ENCODE assay signal across 8 cellular contexts in the genomic region with DNA sequence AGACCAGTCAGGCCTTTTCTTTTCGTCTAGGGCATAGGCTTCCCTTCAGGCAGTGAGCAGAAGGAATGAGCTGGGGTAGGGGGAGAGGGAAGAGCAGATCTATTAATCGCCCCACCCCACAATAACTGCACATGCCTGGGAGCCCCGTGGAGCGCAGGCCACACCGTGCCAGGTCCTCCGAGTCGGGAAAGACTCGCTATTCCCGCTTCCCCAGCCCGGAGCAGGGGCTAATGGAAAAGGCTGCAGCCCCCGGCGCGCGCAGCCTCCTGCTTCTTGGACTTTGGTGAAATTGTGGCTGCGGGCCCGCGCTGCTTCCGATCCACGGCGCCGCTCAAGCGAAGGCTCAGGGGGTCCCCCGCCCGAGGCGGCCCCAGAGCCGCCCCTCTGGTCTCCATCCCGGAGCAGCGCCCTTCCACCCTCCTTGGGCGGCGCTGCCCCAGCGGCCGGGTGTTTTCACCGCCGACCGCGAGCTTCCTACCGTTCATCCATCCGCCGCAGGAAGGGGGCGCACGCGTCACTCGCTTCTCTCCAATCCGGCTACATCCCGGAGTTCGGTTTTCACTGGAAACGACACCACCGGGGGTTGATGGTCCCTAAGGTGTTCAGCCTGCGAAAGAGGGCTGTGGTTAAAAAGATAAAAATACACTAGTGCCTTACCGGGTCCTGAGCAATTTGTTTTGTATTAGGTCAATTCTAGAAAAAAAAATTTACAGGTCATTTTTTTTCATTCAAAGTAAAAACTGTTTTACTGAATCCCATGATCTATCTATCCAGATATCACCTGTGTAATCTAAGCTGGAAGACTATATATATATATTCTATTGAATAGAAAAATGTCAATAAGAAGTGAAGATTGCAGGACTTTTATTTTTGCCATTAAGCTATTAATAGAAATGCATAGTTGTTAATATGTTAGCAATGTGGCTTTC. TPM values are rescaled to one million over a fixed set of nuclear protein-coding genes. Genes with fewer than 3 reads are reported as not detected.
DNase-seq lines count a peak whose midpoint lies in the region; ATAC-seq and TF ChIP-seq lines count a peak whose summit lies in the region.

No MANE protein-coding gene starts in this region.

- peak overlapping the region in 7 of 11 experiments; percentile 14 to 65 (median 43); a peak in 11 of 22 replicates for H3K9ac ChIP-seq in BLaER1 treated with 17β-estradiol and CSF1 and Interleukin-3, amounts not matched to agents 10 nM and 100 nM
- H3K9ac ChIP-seq in smooth muscle cell (ENCODE audit: low read depth): no peak overlapping the region

- 6% methylated on average over 42 of the region's 50 CpGs for WGBS in smooth muscle cell (ENCODE audit: low lambda C conversion rate)

- ATAC-seq in GM19467 (IDR thresholded peaks at IDR 0.05; ENCODE audit: unreplicated experiment): peak; percentile 34
- ATAC-seq in T-cell (replicated peaks in 1 of 4): peak in 3 of 4 experiments; percentile 18 to 51 (median 33)
- no peak for ATAC-seq in HG02970 (IDR thresholded peaks at IDR 0.05; ENCODE audit: low FRiP score, unreplicated experiment)

- H3K27me3 Mint-ChIP-seq in T-cell: peaks cover 37 to 51% of the 10 kb centered on the region in 2 donors

- peaks cover 26 to 55% (median 50%) of the 10 kb centered on the region in 11 experiments for H3K27me3 ChIP-seq in BLaER1 treated with 17β-estradiol and CSF1 and Interleukin-3, amounts not matched to agents 10 nM and 100 nM
- H3K27me3 ChIP-seq in smooth muscle cell (ENCODE audit: low read depth): peaks cover 3% of the 10 kb centered on the region

- no peak overlapping the region for H3K27ac Mint-ChIP-seq in T-cell

- peak overlapping the region; percentile 97 for H2AFZ ChIP-seq in smooth muscle cell (ENCODE audit: low read depth)

- no peaks in the 10 kb centered on the region for H3K36me3 ChIP-seq in BLaER1 treated with 17β-estradiol and CSF1 and Interleukin-3, amounts not matched to agents 10 nM and 100 nM
- no peaks in the 10 kb centered on the region for H3K36me3 ChIP-seq in smooth muscle cell (ENCODE audit: low read depth)

- no peaks in the 10 kb centered on the region for H3K36me3 Mint-ChIP-seq in T-cell

- H3K4me1 ChIP-seq in BLaER1 treated with 17β-estradiol and CSF1 and Interleukin-3, amounts not matched to agents 10 nM and 100 nM: peaks cover 5 to 26% (median 19%) of the 10 kb centered on the region in 10 experiments; a peak in 17 of 20 replicates
- H3K4me1 ChIP-seq in smooth muscle cell (ENCODE audit: low read depth): peaks cover 3% of the 10 kb centered on the region

- no peak overlapping the region for H3K27ac ChIP-seq in BLaER1 treated with 17β-estradiol and CSF1 and Interleukin-3, amounts not matched to agents 10 nM and 100 nM
- H3K27ac ChIP-seq in caudate nucleus (ENCODE audit: low read depth, low read length) (no peak overlapping the region), smooth muscle cell (ENCODE audit: low read depth) (no peak overlapping the region)

- no peaks in the 10 kb centered on the region for H3F3A ChIP-seq in smooth muscle cell (ENCODE audit: low read depth)

- DNase-seq in NCI-H1105 (lab: John Stamatoyannopoulos, UW) (peak; percentile 86), T-cell (peak in 17 of 34 experiments; percentile 6 to 38 (median 19)), caudate nucleus (lab: John Stamatoyannopoulos, UW) (peak in 56 of 61 donors; percentile 14 to 85 (median 63)), iris pigment epithelial cell (ENCODE audit: low read depth) (peak; percentile 71), smooth muscle cell (lab: John Stamatoyannopoulos, UW; ENCODE audit: unreplicated experiment) (peak; percentile 35)

- H4K20me1 ChIP-seq in BLaER1 treated with 17β-estradiol and CSF1 and Interleukin-3, amounts not matched to agents 10 nM and 100 nM: peaks cover 0 to 10% (median 0%) of the 10 kb centered on the region in 11 experiments; a peak in 2 of 22 replicates
- H4K20me1 ChIP-seq in smooth muscle cell (ENCODE audit: low read depth): no peaks in the 10 kb centered on the region

- H3K4me3 ChIP-seq in BLaER1 treated with 17β-estradiol and CSF1 and Interleukin-3, amounts not matched to agents 10 nM and 100 nM: peak overlapping the region; percentile 28 to 62 (median 42); a peak in 14 of 20 replicates
- H3K4me3 ChIP-seq in smooth muscle cell: peak overlapping the region; percentile 53

- no peaks in the 10 kb centered on the region for H3K79me2 ChIP-seq in smooth muscle cell (ENCODE audit: low read depth)

- CTCF ChIA-PET in T-cell (lab: Charles Lee): interaction anchor here in 1 of 2 donors (0.7 kb wide), 1 partner anchor 852 kb away, joined by 3 read pairs; no protein-coding TSS in a partner anchor

- peak overlapping the region; percentile 72 to 95 (median 84) for H3K4me2 ChIP-seq in BLaER1 treated with 17β-estradiol and CSF1 and Interleukin-3, amounts not matched to agents 10 nM and 100 nM
- H3K4me2 ChIP-seq in smooth muscle cell: peak overlapping the region; percentile 95

- no peaks in the 10 kb centered on the region for H3K9me3 Mint-ChIP-seq in T-cell

- H3K4me3 Mint-ChIP-seq in T-cell: no peak overlapping the region

- TF ChIP-seq CTCF in smooth muscle cell (IDR thresholded peaks at IDR 0.05; ENCODE audit: borderline replicate concordance, insufficient read depth, poor library complexity, severe bottlenecking): peak; percentile 70

- H3K9me3 ChIP-seq in BLaER1 treated with 17β-estradiol and CSF1 and Interleukin-3, amounts not matched to agents 10 nM and 100 nM (replicated peaks in 1 of 11): no peaks in the 10 kb centered on the region
- H3K9me3 ChIP-seq in smooth muscle cell (replicated peaks; ENCODE audit: low read depth): no peaks in the 10 kb centered on the region

- peaks cover 0 to 7% (median 6%) of the 10 kb centered on the region in 3 donors for H3K4me1 Mint-ChIP-seq in T-cell

- POLR2A ChIA-PET in T-cell (lab: Charles Lee): no interaction called here

RNA-seq across cellular contexts. Expression of a gene that starts 4.4 kb away (rescaled TPM):
- total RNA-seq in T-cell: 1 to 10 TPM; 3.7 to 7.3 (median 4.2) TPM
- 3.0 and 4.9 TPM in 2 replicates for total RNA-seq in smooth muscle cell
- 1.3 and 2.6 TPM in 2 replicates for polyA plus RNA-seq in smooth muscle cell
